ENCODE assay signal across 1 cellular context in the genomic region with DNA sequence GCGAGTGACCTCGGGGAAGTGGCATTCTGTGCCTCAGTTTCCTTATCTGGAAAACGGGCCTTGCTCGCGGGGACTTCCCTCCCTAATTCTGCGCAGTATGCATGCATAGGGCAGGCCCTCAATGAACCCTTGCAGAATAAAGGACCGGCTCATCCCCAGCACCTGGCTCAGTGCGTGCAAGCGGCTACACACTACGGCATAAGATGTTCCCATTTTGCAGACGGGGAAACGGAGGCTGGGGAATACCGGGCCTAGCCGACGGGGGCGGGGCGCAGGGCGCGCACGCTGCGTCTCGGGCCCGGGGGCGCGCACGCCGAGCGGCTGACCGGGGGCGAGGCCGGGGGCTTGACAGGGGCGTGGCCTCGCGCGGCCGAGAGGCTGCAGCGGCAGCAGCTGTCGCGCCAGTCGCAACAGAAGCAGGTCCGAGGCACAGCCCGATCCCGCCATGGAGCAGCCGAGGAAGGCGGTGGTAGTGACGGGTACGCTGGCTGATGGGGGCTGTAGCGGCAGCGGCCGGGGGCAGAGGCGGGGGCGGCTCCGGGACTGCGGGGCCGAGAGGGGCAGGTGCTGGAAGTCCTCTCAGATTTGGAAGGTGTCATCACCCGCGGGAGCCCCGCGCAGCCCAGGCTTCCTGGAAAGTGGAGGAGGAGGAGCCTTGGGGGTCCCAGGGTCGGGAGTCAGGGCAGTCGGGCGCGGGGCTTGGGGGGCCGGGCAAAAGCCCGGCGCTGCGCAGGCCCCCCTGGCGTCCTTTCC.
TF ChIP-seq lines count a peak whose summit lies in the region.

A gene with protein sequence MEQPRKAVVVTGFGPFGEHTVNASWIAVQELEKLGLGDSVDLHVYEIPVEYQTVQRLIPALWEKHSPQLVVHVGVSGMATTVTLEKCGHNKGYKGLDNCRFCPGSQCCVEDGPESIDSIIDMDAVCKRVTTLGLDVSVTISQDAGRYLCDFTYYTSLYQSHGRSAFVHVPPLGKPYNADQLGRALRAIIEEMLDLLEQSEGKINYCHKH (plus strand): TSS at position 362 of the 753 bp plus-strand sequence. CDS start 84 bp downstream, at position 446.

TF ChIP-seq in SK-N-SH treated with all-trans-retinoic acid at 6 μM for 48 hours, 23 proteins besides CTCF, POLR2A, EP300 and RAD21 (continued from another document):
- TF ChIP-seq CREB5 (CRISPR knock-in tag; IDR thresholded peaks at IDR 0.05; ENCODE audit: low read depth) (no peak), ZNF8 (CRISPR knock-in tag; IDR thresholded peaks at IDR 0.05) (peak; percentile 22; the same call in 1 of the 2 replicates)
